In genomic region chr17:72270530-72270929, GRCh38 we compare ENCODE assay signal across 1 cellular context.
TF ChIP-seq lines count a peak whose summit lies in the region.

No MANE protein-coding gene starts in this region.

TF ChIP-seq in HEK293, 187 proteins besides CTCF, POLR2A, EP300 and RAD21 (continued from another document):
- TF ChIP-seq ZNF518A (tag by site-specific recombination; conservative IDR thresholded peaks at IDR 0.05; ENCODE audit: low read depth) = no peak
- 0 out of 2 replicates have a peak, but pooled peaks have one; percentile 10 for TF ChIP-seq PRDM6 (tag by site-specific recombination; IDR thresholded peaks at IDR 0.05)
TF ChIP-seq in HEK293: peak in this region for 1.
